14 cellular contexts compared by ENCODE assay signal in the genomic region with DNA sequence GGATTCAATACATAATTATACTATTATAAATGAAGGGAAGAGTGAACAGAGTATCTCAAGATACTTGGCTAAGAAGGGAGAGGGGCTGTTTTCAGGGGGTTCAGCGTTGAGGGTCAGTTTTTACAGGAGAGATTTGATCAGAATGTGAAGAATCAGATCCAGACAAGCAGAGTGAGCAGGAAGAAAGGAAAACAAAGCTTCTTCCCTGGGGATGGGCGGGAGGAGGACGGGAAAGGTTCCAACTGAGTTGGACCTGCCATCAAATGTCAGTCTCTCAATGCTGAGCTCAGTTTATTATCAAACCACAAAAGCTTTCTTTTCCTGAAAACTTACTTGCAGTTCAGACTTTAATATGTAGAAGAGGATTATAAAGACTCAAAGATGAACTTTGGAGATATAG. TPM values are rescaled to one million over a fixed set of nuclear protein-coding genes. Genes with fewer than 3 reads are reported as not detected.
A peak's percentile ranks its signal among the peaks of the same experiment; 100 is the strongest.
DNase-seq lines count a peak whose midpoint lies in the region; ATAC-seq and TF ChIP-seq lines count a peak whose summit lies in the region.
"Had no signal": no experiment of that assay in that cellular context is flagged by ENCODE, and none has a peak within 500 bp of the region (broad histone marks: within the 10 kb centered on the region; RNA-seq: fewer than 3 reads in every experiment).

No MANE protein-coding gene starts in this region.

- no peaks in the 10 kb centered on the region for H3K36me3 Mint-ChIP-seq in activated naive CD4-positive, alpha-beta T cell treated with anti-CD3 and anti-CD28 coated beads, Interleukin-2, amount 10 ng/mL, durations not matched to agents 7 days and 5 days
- no peaks in the 10 kb centered on the region for H3K36me3 Mint-ChIP-seq in activated naive CD4-positive, alpha-beta T cell treated with anti-CD3 and anti-CD28 coated beads for 36 hours (ENCODE audit: low read depth)
- H3K36me3 Mint-ChIP-seq in Caco-2 (ENCODE audit: insufficient read depth, unreplicated experiment) (peaks cover 79% of the 10 kb centered on the region), T-helper 17 cell (ENCODE audit: low read depth) (no peaks in the 10 kb centered on the region)
- H3K36me3 Mint-ChIP-seq: CD8-positive, alpha-beta memory T cell; IgD-negative memory B cell had no signal

- no peak for TF ChIP-seq CTCF in Caco-2 (IDR thresholded peaks at IDR 0.05; ENCODE audit: insufficient read depth in 1 of 2, low read depth in 1 of 2, low read length in 1 of 2, severe bottlenecking in 1 of 2, unreplicated experiment in 1 of 2)
- no peak for TF ChIP-seq CTCF in fibroblast of the aortic adventitia (IDR thresholded peaks at IDR 0.05; ENCODE audit: insufficient read depth, low read length)

- peaks cover 15% of the 10 kb centered on the region for H3K4me1 ChIP-seq in Caco-2

- intact Hi-C loops in activated naive CD4-positive, alpha-beta T cell treated with anti-CD3 and anti-CD28 coated beads for 36 hours (cut with micrococcal nuclease), result no loop called here
- intact Hi-C loops in Caco-2 (cut with micrococcal nuclease; ENCODE audit: unreplicated experiment), result no loop called here

- peaks cover 36% of the 10 kb centered on the region for H3K27me3 Mint-ChIP-seq in activated naive CD4-positive, alpha-beta T cell treated with anti-CD3 and anti-CD28 coated beads, Interleukin-2, amount 10 ng/mL, durations not matched to agents 7 days and 5 days
- H3K27me3 Mint-ChIP-seq in activated naive CD4-positive, alpha-beta T cell treated with anti-CD3 and anti-CD28 coated beads for 36 hours (ENCODE audit: low read depth), result peaks cover 2% of the 10 kb centered on the region
- H3K27me3 Mint-ChIP-seq in Caco-2 (ENCODE audit: insufficient read depth, unreplicated experiment) (no peaks in the 10 kb centered on the region), T-helper 17 cell (peaks cover 6% of the 10 kb centered on the region)

- H3K36me3 ChIP-seq in Caco-2 (ENCODE audit: control insufficient read depth, insufficient read depth, low read length), result no peaks in the 10 kb centered on the region

- POLR2A ChIA-PET in Caco-2 (lab: Charles Lee), result no interaction called here

- peaks cover 8% of the 10 kb centered on the region for H3K9me3 Mint-ChIP-seq in activated naive CD4-positive, alpha-beta T cell treated with anti-CD3 and anti-CD28 coated beads, Interleukin-2, amount 10 ng/mL, durations not matched to agents 7 days and 5 days
- H3K9me3 Mint-ChIP-seq in activated naive CD4-positive, alpha-beta T cell treated with anti-CD3 and anti-CD28 coated beads for 36 hours, result no peaks in the 10 kb centered on the region
- H3K9me3 Mint-ChIP-seq in Caco-2 (ENCODE audit: unreplicated experiment), result peaks cover 12% of the 10 kb centered on the region
- H3K9me3 Mint-ChIP-seq: CD8-positive, alpha-beta memory T cell; GM23338; IgD-negative memory B cell had no signal

- no peak overlapping the region for H3K4me3 Mint-ChIP-seq in activated naive CD4-positive, alpha-beta T cell treated with anti-CD3 and anti-CD28 coated beads, Interleukin-2, amount 10 ng/mL, durations not matched to agents 7 days and 5 days
- H3K4me3 Mint-ChIP-seq in activated naive CD4-positive, alpha-beta T cell treated with anti-CD3 and anti-CD28 coated beads for 36 hours, result no peak overlapping the region
- H3K4me3 Mint-ChIP-seq in Caco-2 (ENCODE audit: unreplicated experiment), result no peak overlapping the region
- H3K4me3 Mint-ChIP-seq in T-helper 17 cell, result peak overlapping the region; percentile 25
- H3K4me3 Mint-ChIP-seq: GM23338, IgD-negative memory B cell had no signal

- ATAC-seq in T-helper 17 cell, result no peak

- H3K4me3 ChIP-seq in Caco-2 (ENCODE audit: low read depth, low read length) (no peak overlapping the region), fibroblast of the aortic adventitia (ENCODE audit: low read depth, low read length) (no peak overlapping the region)
- H3K4me3 ChIP-seq: BLaER1, GM23338 had no signal

- DNase-seq in activated naive CD4-positive, alpha-beta T cell treated with anti-CD3 and anti-CD28 coated beads, Interleukin-2, amount 10 ng/mL, durations not matched to agents 7 days and 5 days, result no peak
- no peak for DNase-seq in activated naive CD4-positive, alpha-beta T cell treated with anti-CD3 and anti-CD28 coated beads for 36 hours
- DNase-seq in Caco-2 (no peak), T-helper 17 cell (no peak), fibroblast of the aortic adventitia (ENCODE audit: low read depth) (peak; percentile 21), NCI-H82 treated with DMSO at 0.1 percent for 48 hours (lab: John Stamatoyannopoulos, UW; ENCODE audit: unreplicated experiment) (no peak)
- no peak for DNase-seq in activated CD4-positive, alpha-beta T cell treated with anti-CD3 and anti-CD28 coated beads for 4 hours
- DNase-seq: AML-193; CD8-positive, alpha-beta memory T cell; DMS 273 treated with DMSO at 0.1 percent for 48 hours; H7 had no signal

- H3K9me3 ChIP-seq in Caco-2, result no peaks in the 10 kb centered on the region
- H3K9me3 ChIP-seq in T-helper 17 cell (ENCODE audit: control insufficient read depth, low read length, poor library complexity, severe bottlenecking), result no peaks in the 10 kb centered on the region
- H3K9me3 ChIP-seq: BLaER1 had no signal

- peak overlapping the region; percentile 7 for H3K27ac Mint-ChIP-seq in activated naive CD4-positive, alpha-beta T cell treated with anti-CD3 and anti-CD28 coated beads, Interleukin-2, amount 10 ng/mL, durations not matched to agents 7 days and 5 days
- H3K27ac Mint-ChIP-seq in activated naive CD4-positive, alpha-beta T cell treated with anti-CD3 and anti-CD28 coated beads for 36 hours, result no peak overlapping the region
- no peak overlapping the region for H3K27ac Mint-ChIP-seq in Caco-2 (ENCODE audit: unreplicated experiment)
- peak overlapping the region; percentile 44 for H3K27ac Mint-ChIP-seq in T-helper 17 cell
- H3K27ac Mint-ChIP-seq: GM23338 had no signal

- TSS peak; percentile 6 for BruUV-seq in Caco-2 (replicated peaks; lab: Mats Ljungman, UMichigan)

- H3K4me1 Mint-ChIP-seq in activated naive CD4-positive, alpha-beta T cell treated with anti-CD3 and anti-CD28 coated beads, Interleukin-2, amount 10 ng/mL, durations not matched to agents 7 days and 5 days, result no peaks in the 10 kb centered on the region
- H3K4me1 Mint-ChIP-seq in activated naive CD4-positive, alpha-beta T cell treated with anti-CD3 and anti-CD28 coated beads for 36 hours (ENCODE audit: low read depth), result peaks cover 4% of the 10 kb centered on the region
- H3K4me1 Mint-ChIP-seq in Caco-2 (ENCODE audit: low read depth, unreplicated experiment), result peaks cover 13% of the 10 kb centered on the region
- H3K4me1 Mint-ChIP-seq in T-helper 17 cell, result peaks cover 7% of the 10 kb centered on the region
- H3K4me1 Mint-ChIP-seq: CD8-positive, alpha-beta memory T cell; GM23338 had no signal

- H3K27me3 ChIP-seq in Caco-2 (replicated peaks; ENCODE audit: control insufficient read depth, insufficient read depth, low read length), result no peaks in the 10 kb centered on the region
- H3K27me3 ChIP-seq: BLaER1 had no signal

- CTCF ChIA-PET in activated naive CD4-positive, alpha-beta T cell treated with anti-CD3 and anti-CD28 coated beads, Interleukin-2, amount 10 ng/mL, durations not matched to agents 7 days and 5 days (lab: Charles Lee), result interaction anchor here (0.5 kb wide), 1 partner anchor 655 kb away, joined by 3 read pairs; no protein-coding TSS in a partner anchor
- CTCF ChIA-PET in activated naive CD4-positive, alpha-beta T cell treated with anti-CD3 and anti-CD28 coated beads for 36 hours (lab: Charles Lee), result interaction anchor here (0.6 kb wide), 1 partner anchor 29 kb away, joined by 6 read pairs; no protein-coding TSS in a partner anchor
- CTCF ChIA-PET in Caco-2 (lab: Charles Lee), result interaction anchor here (0.6 kb wide), 1 partner anchor 44 kb away, joined by 3 read pairs; no protein-coding TSS in a partner anchor

RNA-seq across cellular contexts. Expression of a gene that starts 6.0 kb away (rescaled TPM):
- 1 to 10 TPM; 5.1 to 5.5 TPM for total RNA-seq in activated naive CD4-positive, alpha-beta T cell treated with anti-CD3 and anti-CD28 coated beads for 36 hours
- total RNA-seq in Caco-2 (2022), result 29.3 and 30.6 TPM in 2 replicates
- 1 to 10 TPM; 2.6 TPM for total RNA-seq in T-helper 17 cell
- total RNA-seq in fibroblast of the aortic adventitia (ENCODE audit: low replicate concordance), result 5.6 and 20.8 TPM in 2 replicates

Comparison
In these comparisons a context has a peak if more than half of its experiments do, and no peak if none do; other contexts are left out.
1. H3K27ac Mint-ChIP-seq: peak in activated naive CD4-positive, alpha-beta T cell treated with anti-CD3 and anti-CD28 coated beads, Interleukin-2, amount 10 ng/mL, durations not matched to agents 7 days and 5 days (single experiment) and T-helper 17 cell (single experiment); none in activated naive CD4-positive, alpha-beta T cell treated with anti-CD3 and anti-CD28 coated beads for 36 hours (single experiment) and Caco-2 (single experiment).